9 cellular contexts compared by ENCODE assay signal in genomic region chr11:108734956-108735559, GRCh38.
DNase-seq lines count a peak whose midpoint lies in the region; ATAC-seq and TF ChIP-seq lines count a peak whose summit lies in the region.
"Had no signal": no experiment of that assay in that cellular context is flagged by ENCODE, and none has a peak within 500 bp of the region (broad histone marks: within the 10 kb centered on the region; RNA-seq: fewer than 3 reads in every experiment).

No MANE protein-coding gene starts in this region.

- H3K27ac ChIP-seq in SK-N-MC = peak overlapping the region; percentile 95
- H3K27ac ChIP-seq: epithelial cell of prostate had no signal

- H3K4me3 Mint-ChIP-seq in stimulated activated naive CD8-positive, alpha-beta T cell treated with anti-CD3 and anti-CD28 coated beads, Interleukin-15, amount 100 ng/mL, for 72 hours = no peak overlapping the region

- no peaks in the 10 kb centered on the region for H3K27me3 ChIP-seq in BE2C

- TF ChIP-seq CTCF in BE2C (IDR thresholded peaks at IDR 0.05; ENCODE audit: low read depth, low read length) = peak; percentile 74

- no peak for DNase-seq in BE2C
- no peak for DNase-seq in SK-N-MC (ENCODE audit: low read depth, low spot score)
- peak; percentile 18 for DNase-seq in iPS-NIHi11 (ENCODE audit: low spot score)
- DNase-seq in stimulated activated CD4-positive, alpha-beta T cell treated with anti-CD3 and anti-CD28 coated beads, Interleukin-12 subunit alpha, Interleukin-12 subunit beta, amount 100 ng/mL, for 4 hours = no peak
- no peak for DNase-seq in stimulated activated naive CD8-positive, alpha-beta T cell treated with anti-CD3 and anti-CD28 coated beads, Interleukin-15, amount 100 ng/mL, for 72 hours

- H3K4me3 ChIP-seq in BE2C (ENCODE audit: low read depth, low read length) (no peak overlapping the region), SK-N-MC (peak overlapping the region; percentile 41)

- H3K4me1 Mint-ChIP-seq in stimulated activated naive CD8-positive, alpha-beta T cell treated with anti-CD3 and anti-CD28 coated beads, Interleukin-15, amount 100 ng/mL, for 72 hours = peaks cover 44% of the 10 kb centered on the region

- no peaks in the 10 kb centered on the region for H3K27me3 Mint-ChIP-seq in stimulated activated naive CD8-positive, alpha-beta T cell treated with anti-CD3 and anti-CD28 coated beads, Interleukin-15, amount 100 ng/mL, for 72 hours

- ATAC-seq in GM18867 (IDR thresholded peaks at IDR 0.05; ENCODE audit: unreplicated experiment) (peak; percentile 39), GM21786 (IDR thresholded peaks at IDR 0.05; ENCODE audit: unreplicated experiment) (no peak), HG03354 (IDR thresholded peaks at IDR 0.05; ENCODE audit: poor library complexity, severe bottlenecking, unreplicated experiment) (no peak)
- ATAC-seq in stimulated activated naive CD8-positive, alpha-beta T cell treated with anti-CD3 and anti-CD28 coated beads, Interleukin-15, amount 100 ng/mL, for 72 hours = no peak

- H3K9me3 ChIP-seq in BE2C (no peaks in the 10 kb centered on the region), SK-N-MC (ENCODE audit: low read depth, low read length) (no peaks in the 10 kb centered on the region)

- peaks cover 2 to 3% of the 10 kb centered on the region in 2 donors for H3K9me3 Mint-ChIP-seq in stimulated activated naive CD8-positive, alpha-beta T cell treated with anti-CD3 and anti-CD28 coated beads, Interleukin-15, amount 100 ng/mL, for 72 hours

- no peaks in the 10 kb centered on the region for H3K4me1 ChIP-seq in BE2C

- peak overlapping the region; percentile 34 for H3K9ac ChIP-seq in SK-N-MC (ENCODE audit: insufficient read length)

- H3K36me3 ChIP-seq in BE2C (no peaks in the 10 kb centered on the region; the same call in 1 of the 2 replicates), SK-N-MC (ENCODE audit: insufficient read depth, low read length) (peaks cover 29% of the 10 kb centered on the region)

- H3K27ac Mint-ChIP-seq in stimulated activated naive CD8-positive, alpha-beta T cell treated with anti-CD3 and anti-CD28 coated beads, Interleukin-15, amount 100 ng/mL, for 72 hours = no peak overlapping the region
